2 cellular contexts compared by ENCODE assay signal in the genomic region with DNA sequence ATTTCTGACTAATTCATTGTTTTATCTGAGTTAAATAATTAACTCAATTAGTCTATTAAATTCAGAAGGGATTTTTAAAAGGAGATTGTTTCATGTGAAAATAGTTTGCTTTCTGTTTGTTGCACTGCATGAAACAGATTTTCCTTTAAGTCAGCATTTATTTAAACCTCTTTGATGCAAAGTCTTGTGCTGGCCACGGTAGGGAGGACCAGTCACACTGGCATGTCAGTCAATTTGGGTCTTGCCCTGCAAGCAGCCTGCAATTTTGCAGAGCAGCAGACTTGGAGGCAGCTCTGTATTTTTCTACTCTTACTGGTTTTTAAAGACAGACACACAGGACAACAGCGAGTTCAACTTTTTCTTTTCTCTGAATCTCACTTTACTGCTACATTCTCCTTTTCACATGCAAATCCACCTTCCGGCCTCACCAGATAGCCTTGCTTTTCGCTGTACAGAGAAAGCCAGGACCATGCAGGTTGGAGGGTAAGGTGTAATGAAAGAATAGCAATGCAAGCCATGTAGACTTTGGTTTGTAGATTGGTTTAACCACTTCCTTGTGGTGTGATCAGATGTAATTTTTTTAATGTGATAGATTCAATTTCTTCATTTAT.
A peak's percentile ranks its signal among the peaks of the same experiment; 100 is the strongest.
TF ChIP-seq lines count a peak whose summit lies in the region.

No MANE protein-coding gene starts in this region.

TF ChIP-seq in GM23338, 12 proteins besides CTCF, POLR2A, EP300 and RAD21:
- TF ChIP-seq EZH2phosphoT487 (IDR thresholded peaks at IDR 0.05; ENCODE audit: unreplicated experiment), result no peak
- peak; percentile 24; the same call in 1 of the 2 replicates for TF ChIP-seq NANOG (IDR thresholded peaks at IDR 0.05; ENCODE audit: borderline replicate concordance)

TF ChIP-seq in H1, 55 proteins besides CTCF, POLR2A, EP300 and RAD21:
- TF ChIP-seq RXRA (IDR thresholded peaks at IDR 0.05; ENCODE audit: insufficient read depth, low read depth, low read length), result no peak
- no peak for TF ChIP-seq EZH2 (IDR thresholded peaks at IDR 0.05; ENCODE audit: low read depth, low read length, severe bottlenecking)
- no peak for TF ChIP-seq RBBP5 (IDR thresholded peaks at IDR 0.05; ENCODE audit: borderline replicate concordance, low read depth, low read length)
- no peak for TF ChIP-seq BCL11A (IDR thresholded peaks at IDR 0.05; ENCODE audit: low read depth in 2 of 2, low read length in 2 of 2)
- no peak for TF ChIP-seq SIRT6 (IDR thresholded peaks at IDR 0.05; ENCODE audit: low read length)
- TF ChIP-seq, protein P1, sequence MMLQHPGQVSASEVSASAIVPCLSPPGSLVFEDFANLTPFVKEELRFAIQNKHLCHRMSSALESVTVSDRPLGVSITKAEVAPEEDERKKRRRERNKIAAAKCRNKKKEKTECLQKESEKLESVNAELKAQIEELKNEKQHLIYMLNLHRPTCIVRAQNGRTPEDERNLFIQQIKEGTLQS (IDR thresholded peaks at IDR 0.05; ENCODE audit: insufficient read depth, low read depth, low read length), result no peak
- TF ChIP-seq, protein P2, sequence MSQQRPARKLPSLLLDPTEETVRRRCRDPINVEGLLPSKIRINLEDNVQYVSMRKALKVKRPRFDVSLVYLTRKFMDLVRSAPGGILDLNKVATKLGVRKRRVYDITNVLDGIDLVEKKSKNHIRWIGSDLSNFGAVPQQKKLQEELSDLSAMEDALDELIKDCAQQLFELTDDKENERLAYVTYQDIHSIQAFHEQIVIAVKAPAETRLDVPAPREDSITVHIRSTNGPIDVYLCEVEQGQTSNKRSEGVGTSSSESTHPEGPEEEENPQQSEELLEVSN (IDR thresholded peaks at IDR 0.05), result no peak
- no peak for TF ChIP-seq KDM5A (IDR thresholded peaks at IDR 0.05; ENCODE audit: low read length)
- no peak for TF ChIP-seq EGR1 (IDR thresholded peaks at IDR 0.05; ENCODE audit: borderline replicate concordance, low read depth, low read length)
